ENCODE assay signal across 1 cellular context in genomic region chr9:20685769-20686168, GRCh38.
TF ChIP-seq lines count a peak whose summit lies in the region.

No MANE protein-coding gene starts in this region.

TF ChIP-seq in IMR-90, 13 proteins besides CTCF, POLR2A, EP300 and RAD21:
- TF ChIP-seq MXI1 (IDR thresholded peaks at IDR 0.05; ENCODE audit: borderline replicate concordance, low read depth, low read length) = no peak
TF ChIP-seq in IMR-90: peak in this region for 0.
